In the genomic region with DNA sequence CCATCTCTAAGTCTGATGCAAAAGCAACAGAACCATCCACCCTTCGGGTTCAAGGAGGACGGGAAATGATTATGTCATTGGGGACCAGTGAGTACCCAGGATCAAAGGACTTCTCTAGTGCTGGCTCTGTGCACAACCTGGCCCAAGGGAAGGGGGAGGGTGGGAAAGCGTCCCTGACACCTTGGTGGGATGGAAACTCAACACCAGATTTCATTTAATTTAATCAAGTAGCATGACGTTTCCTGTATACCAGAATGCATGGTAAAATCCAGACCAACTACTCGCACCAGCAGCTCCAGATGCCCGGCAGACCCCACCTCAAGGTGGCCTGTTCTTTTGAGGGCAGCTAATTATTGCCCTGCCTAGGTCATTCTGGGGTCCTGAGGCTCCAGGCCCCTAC, we compare ENCODE assay signal across 17 cellular contexts.
"Had no signal": no experiment of that assay in that cellular context is flagged by ENCODE, and none has a peak within 500 bp of the region (broad histone marks: within the 10 kb centered on the region; RNA-seq: fewer than 3 reads in every experiment).

No MANE protein-coding gene starts in this region.

- DNase-seq: colonic mucosa; cortex of kidney; effector CD4-positive, alpha-beta T cell; effector memory CD4-positive, alpha-beta T cell; foreskin keratinocyte; heart left ventricle; immature natural killer cell; islet precursor cell; kidney; kidney glomerular epithelial cell; left colon; left lung; left ventricle myocardium superior; lower lobe of right lung; mesenchymal stem cell; mucosa of descending colon; naive B cell had no signal
